Comparison of ENCODE assay signal across 9 cellular contexts in the genomic region with DNA sequence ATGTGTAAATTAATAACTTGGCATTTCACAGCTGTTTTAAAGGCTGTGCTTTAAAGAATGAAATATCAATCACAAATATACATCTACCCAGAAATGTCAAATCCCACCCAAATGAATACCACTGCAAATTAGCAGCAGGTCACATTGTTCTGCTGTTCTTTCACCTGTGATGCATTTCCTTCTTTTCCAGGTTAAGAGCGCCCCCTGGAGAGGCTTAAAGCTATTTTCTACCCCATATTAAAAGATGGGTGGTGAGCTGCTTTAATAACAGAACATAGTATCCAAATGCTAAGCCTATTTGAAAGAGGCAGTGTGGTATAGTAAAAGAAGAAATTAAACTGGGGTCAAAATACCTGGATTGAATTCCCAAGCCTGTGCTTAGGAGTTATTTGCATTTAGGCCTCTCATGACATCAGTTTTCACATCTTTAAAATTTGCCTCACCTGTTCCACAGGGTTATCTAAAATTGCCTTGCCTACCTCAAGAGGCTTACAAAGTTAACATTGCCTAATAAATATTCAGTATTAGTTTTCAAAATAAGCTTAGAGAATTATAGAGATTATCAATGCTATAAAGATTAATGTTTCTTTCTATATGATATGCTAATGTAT.
DNase-seq lines count a peak whose midpoint lies in the region; ATAC-seq and TF ChIP-seq lines count a peak whose summit lies in the region.
"Had no signal": no experiment of that assay in that cellular context is flagged by ENCODE, and none has a peak within 500 bp of the region (broad histone marks: within the 10 kb centered on the region; RNA-seq: fewer than 3 reads in every experiment).

No MANE protein-coding gene starts in this region.

- no peak overlapping the region for H3K27ac ChIP-seq in colonic mucosa
- H3K27ac ChIP-seq in neuronal stem cell (replicated peaks; ENCODE audit: low read length) = no peak overlapping the region
- H3K27ac ChIP-seq: BLaER1 treated with 17β-estradiol and CSF1 and Interleukin-3, amounts not matched to agents 10 nM and 100 nM had no signal

- no peak overlapping the region for H4K91ac ChIP-seq in neuronal stem cell (ENCODE audit: low read depth, low read length, poor library complexity)

- H3K79me1 ChIP-seq in neuronal stem cell (ENCODE audit: low read depth, low read length) = no peaks in the 10 kb centered on the region

- H2BK12ac ChIP-seq in neuronal stem cell (ENCODE audit: low read length) = no peak overlapping the region

- H3K27ac Mint-ChIP-seq in natural killer cell treated with Interleukin-12 subunit alpha and Interleukin-12 subunit beta and Interleukin-15 and Interleukin-18, amount 100 ng/mL, for 72 hours = no peak overlapping the region

- no peak overlapping the region for H4K8ac ChIP-seq in neuronal stem cell (ENCODE audit: low read depth, low read length)

- H3K4ac ChIP-seq in neuronal stem cell (ENCODE audit: low read length) = no peak overlapping the region

- H2BK5ac ChIP-seq in neuronal stem cell (ENCODE audit: low read length) = no peak overlapping the region

- no peak overlapping the region for H3K4me2 ChIP-seq in neuronal stem cell (ENCODE audit: insufficient read depth, low read length, poor library complexity, severe bottlenecking)
- H3K4me2 ChIP-seq: BLaER1 treated with 17β-estradiol and CSF1 and Interleukin-3, amounts not matched to agents 10 nM and 100 nM had no signal

- H3K9me3 Mint-ChIP-seq in natural killer cell treated with Interleukin-12 subunit alpha and Interleukin-12 subunit beta and Interleukin-15 and Interleukin-18, amount 100 ng/mL, for 72 hours = peaks cover 3% of the 10 kb centered on the region

- no peak overlapping the region for H3K23ac ChIP-seq in neuronal stem cell (ENCODE audit: low read depth, low read length, poor library complexity)

- H2AK5ac ChIP-seq in neuronal stem cell (ENCODE audit: low read depth, low read length) = no peak overlapping the region

- H3K27me3 Mint-ChIP-seq in natural killer cell treated with Interleukin-12 subunit alpha and Interleukin-12 subunit beta and Interleukin-15 and Interleukin-18, amount 100 ng/mL, for 72 hours = no peaks in the 10 kb centered on the region

- no peaks in the 10 kb centered on the region for H3K9me3 ChIP-seq in NT2/D1 (ENCODE audit: insufficient read depth, low read length)
- H3K9me3 ChIP-seq in colonic mucosa = no peaks in the 10 kb centered on the region
- no peaks in the 10 kb centered on the region for H3K9me3 ChIP-seq in neuronal stem cell (replicated peaks in 1 of 2; ENCODE audit: control insufficient read depth in 2 of 2, insufficient read depth in 1 of 2, low read depth in 1 of 2, low read length in 2 of 2)
- H3K9me3 ChIP-seq: BLaER1 treated with 17β-estradiol and CSF1 and Interleukin-3, amounts not matched to agents 10 nM and 100 nM had no signal

- H3K14ac ChIP-seq in neuronal stem cell (ENCODE audit: low read length) = no peak overlapping the region

- intact Hi-C loops in colonic mucosa (cut with DNase I) = no loop called here

- H3K18ac ChIP-seq in neuronal stem cell (ENCODE audit: low read length) = no peak overlapping the region

- H3K4me1 ChIP-seq in NT2/D1 (ENCODE audit: insufficient read depth, insufficient read length) (no peaks in the 10 kb centered on the region), colonic mucosa (no peaks in the 10 kb centered on the region), neuronal stem cell (ENCODE audit: control insufficient read depth in 2 of 2, insufficient read depth in 1 of 2, low read depth in 1 of 2, low read length in 2 of 2) (no peaks in the 10 kb centered on the region)
- H3K4me1 ChIP-seq: BLaER1 treated with 17β-estradiol and CSF1 and Interleukin-3, amounts not matched to agents 10 nM and 100 nM had no signal

- TF ChIP-seq CTCF in colonic mucosa (IDR thresholded peaks at IDR 0.05) = peak; percentile 28

- no peak overlapping the region for H2BK120ac ChIP-seq in neuronal stem cell (ENCODE audit: low read depth, low read length)

- WGBS in neuronal stem cell (ENCODE audit: extremely low coverage in 2 of 2, insufficient read length in 2 of 2, insufficient replicate concordance in 1 of 2), 2 donors = no CpG with 5 or more reads among the region's 1 CpG

- ATAC-seq in HG03432 (IDR thresholded peaks at IDR 0.05; ENCODE audit: unreplicated experiment) (peak; percentile 83), HG03457 (IDR thresholded peaks at IDR 0.05; ENCODE audit: unreplicated experiment) (no peak)
- no peak for ATAC-seq in natural killer cell treated with Interleukin-12 subunit alpha and Interleukin-12 subunit beta and Interleukin-15 and Interleukin-18, amount 100 ng/mL, for 72 hours

- H3K9ac ChIP-seq in NT2/D1 (ENCODE audit: insufficient read length, low read depth) (no peak overlapping the region), colonic mucosa (ENCODE audit: low read depth in 2 of 2, low read length in 2 of 2) (no peak overlapping the region), neuronal stem cell (ENCODE audit: low read depth, low read length, poor library complexity) (no peak overlapping the region)
- H3K9ac ChIP-seq: BLaER1 treated with 17β-estradiol and CSF1 and Interleukin-3, amounts not matched to agents 10 nM and 100 nM had no signal

- no peak overlapping the region for H3K4me3 Mint-ChIP-seq in natural killer cell treated with Interleukin-12 subunit alpha and Interleukin-12 subunit beta and Interleukin-15 and Interleukin-18, amount 100 ng/mL, for 72 hours

- no peak overlapping the region for H2BK15ac ChIP-seq in neuronal stem cell (ENCODE audit: low read length)

- H3K36me3 Mint-ChIP-seq in natural killer cell treated with Interleukin-12 subunit alpha and Interleukin-12 subunit beta and Interleukin-15 and Interleukin-18, amount 100 ng/mL, for 72 hours = no peaks in the 10 kb centered on the region

- no peaks in the 10 kb centered on the region for H3K27me3 ChIP-seq in NT2/D1 (ENCODE audit: insufficient read depth, insufficient read length)
- no peaks in the 10 kb centered on the region for H3K27me3 ChIP-seq in colonic mucosa
- no peaks in the 10 kb centered on the region for H3K27me3 ChIP-seq in neuronal stem cell (ENCODE audit: control insufficient read depth in 3 of 3, insufficient read depth in 3 of 3, low read depth in 1 of 3, low read length in 3 of 3)
- H3K27me3 ChIP-seq: BLaER1 treated with 17β-estradiol and CSF1 and Interleukin-3, amounts not matched to agents 10 nM and 100 nM had no signal

- H3K36me3 ChIP-seq in NT2/D1 (ENCODE audit: insufficient read depth, insufficient read length, low read length) (no peaks in the 10 kb centered on the region), colonic mucosa (no peaks in the 10 kb centered on the region), neuronal stem cell (replicated peaks in 1 of 2; ENCODE audit: control insufficient read depth in 2 of 2, insufficient read depth in 2 of 2, low read length in 2 of 2) (no peaks in the 10 kb centered on the region)
- H3K36me3 ChIP-seq: BLaER1 treated with 17β-estradiol and CSF1 and Interleukin-3, amounts not matched to agents 10 nM and 100 nM had no signal

- H2AFZ ChIP-seq in neuronal stem cell (ENCODE audit: low read length) = no peak overlapping the region

- peak; percentile 8 for DNase-seq in NK-92 treated with Interleukin-12 subunit alpha and Interleukin-12 subunit beta, amount 100 ng/mL, for 24 hours (lab: John Stamatoyannopoulos, UW)
- no peak for DNase-seq in NK-92 (lab: John Stamatoyannopoulos, UW; ENCODE audit: unreplicated experiment)
- DNase-seq in NT2/D1 (ENCODE audit: low read depth, low spot score) = peak; percentile 55
- DNase-seq in colonic mucosa = peak; percentile 21
- peak; percentile 60 for DNase-seq in neuronal stem cell (ENCODE audit: low spot score)
- DNase-seq in natural killer cell treated with Interleukin-12 subunit alpha and Interleukin-12 subunit beta and Interleukin-15 and Interleukin-18, amount 100 ng/mL, for 72 hours (ENCODE audit: low spot score) = no peak

- no peaks in the 10 kb centered on the region for H3K4me1 Mint-ChIP-seq in natural killer cell treated with Interleukin-12 subunit alpha and Interleukin-12 subunit beta and Interleukin-15 and Interleukin-18, amount 100 ng/mL, for 72 hours (ENCODE audit: low read depth in 2 of 2)

- no peak overlapping the region for H3K4me3 ChIP-seq in NT2/D1 (ENCODE audit: insufficient read length, low read depth)
- H3K4me3 ChIP-seq in colonic mucosa = no peak overlapping the region
- no peak overlapping the region for H3K4me3 ChIP-seq in neuronal stem cell (ENCODE audit: low read length in 2 of 2)
- H3K4me3 ChIP-seq: BLaER1 treated with 17β-estradiol and CSF1 and Interleukin-3, amounts not matched to agents 10 nM and 100 nM had no signal

Comparison
In these comparisons a context has a peak if more than half of its experiments do, and no peak if none do; other contexts are left out.
1. DNase-seq: peak in NK-92 treated with Interleukin-12 subunit alpha and Interleukin-12 subunit beta, amount 100 ng/mL, for 24 hours (single experiment), NT2/D1 (single experiment), colonic mucosa (single experiment) and neuronal stem cell (single experiment); none in NK-92 (single experiment) and natural killer cell treated with Interleukin-12 subunit alpha and Interleukin-12 subunit beta and Interleukin-15 and Interleukin-18, amount 100 ng/mL, for 72 hours (single experiment).